Comparison of ENCODE assay signal across 21 cellular contexts in genomic region chr16:61237804-61238485, GRCh38.
DNase-seq lines count a peak whose midpoint lies in the region; ATAC-seq and TF ChIP-seq lines count a peak whose summit lies in the region.
"Had no signal": no experiment of that assay in that cellular context is flagged by ENCODE, and none has a peak within 500 bp of the region (broad histone marks: within the 10 kb centered on the region; RNA-seq: fewer than 3 reads in every experiment).

No MANE protein-coding gene starts in this region.

- H3K4me2 ChIP-seq in mesendoderm (ENCODE audit: low read length), result no peak overlapping the region

- H3K23ac ChIP-seq in mesendoderm (ENCODE audit: low read length), result no peak overlapping the region

- H3K27me3 ChIP-seq in A673 (replicated peaks; ENCODE audit: insufficient read depth, low read depth, low read length, poor library complexity) (no peaks in the 10 kb centered on the region), mesendoderm (ENCODE audit: insufficient read depth, low read length, poor library complexity) (no peaks in the 10 kb centered on the region), ovary (no peaks in the 10 kb centered on the region)
- H3K27me3 ChIP-seq: SJSA1 had no signal

- DNase-seq in A673 (ENCODE audit: low spot score) (peak; percentile 64), NCI-H146 (lab: John Stamatoyannopoulos, UW) (peak; percentile 29), astrocyte of the hippocampus (ENCODE audit: low read depth, low spot score) (peak; percentile 4), mesendoderm (peak; percentile 9), ovary (no peak), NCI-H1436 treated with DMSO at 0.1 percent for 48 hours (lab: John Stamatoyannopoulos, UW) (no peak), progenitor cell of endocrine pancreas (ENCODE audit: low spot score, unreplicated experiment) (no peak)
- DNase-seq: DMS53, GF-D8, H7, MV-4-11, NCI-H1930, NCI-H226, NCI-H510A treated with DMSO at 0.1 percent for 48 hours, T-helper 1 cell had no signal

- no peak overlapping the region for H2BK5ac ChIP-seq in mesendoderm (ENCODE audit: low read length)

- no peaks in the 10 kb centered on the region for H3K4me1 Mint-ChIP-seq in progenitor cell of endocrine pancreas (ENCODE audit: low read depth)
- H3K4me1 Mint-ChIP-seq: IgD-negative memory B cell had no signal

- H3K9ac ChIP-seq in mesendoderm (ENCODE audit: low read length), result no peak overlapping the region

- TF ChIP-seq CTCF in A673 (conservative IDR thresholded peaks at IDR 0.05; ENCODE audit: low read depth, low read length) (no peak), ovary (IDR thresholded peaks at IDR 0.05) (no peak), progenitor cell of endocrine pancreas (IDR thresholded peaks at IDR 0.05; ENCODE audit: unreplicated experiment) (no peak)

- H3K4me3 ChIP-seq in A673 (ENCODE audit: low read depth, low read length, poor library complexity, severe bottlenecking) (no peak overlapping the region), mesendoderm (ENCODE audit: low read length) (no peak overlapping the region), ovary (no peak overlapping the region)
- H3K4me3 ChIP-seq: SJSA1 had no signal

- no peaks in the 10 kb centered on the region for H3K79me1 ChIP-seq in mesendoderm (ENCODE audit: low read length)

- ATAC-seq in GM21447 (IDR thresholded peaks at IDR 0.05; ENCODE audit: unreplicated experiment), result no peak
- ATAC-seq: Right ventricle myocardium inferior had no signal

- BruUV-seq in A673 (replicated peaks; lab: Mats Ljungman, UMichigan), result no TSS peak

- no peak overlapping the region for H4K5ac ChIP-seq in mesendoderm (ENCODE audit: low read length)

- no peak overlapping the region for H3K27ac Mint-ChIP-seq in progenitor cell of endocrine pancreas
- H3K27ac Mint-ChIP-seq: IgD-negative memory B cell had no signal

- H3K4ac ChIP-seq in mesendoderm (ENCODE audit: low read depth, low read length), result no peak overlapping the region

- H3K79me2 ChIP-seq in mesendoderm (ENCODE audit: control insufficient read depth, insufficient read depth, low read length), result no peaks in the 10 kb centered on the region

- H3K27ac ChIP-seq in A673 (ENCODE audit: low read depth, low read length, poor library complexity, severe bottlenecking), result peak overlapping the region; percentile 38
- no peak overlapping the region for H3K27ac ChIP-seq in mesendoderm (ENCODE audit: low read depth, low read length)
- H3K27ac ChIP-seq in ovary, result no peak overlapping the region
- H3K27ac ChIP-seq: 22Rv1, C4-2B, SJSA1 had no signal

- H2BK15ac ChIP-seq in mesendoderm (replicated peaks; ENCODE audit: low read depth), result no peak overlapping the region

- H3K4me1 ChIP-seq in A673 (ENCODE audit: insufficient read depth, low read length, poor library complexity, severe bottlenecking) (peaks cover 39% of the 10 kb centered on the region), mesendoderm (ENCODE audit: control insufficient read depth, low read depth, low read length) (no peaks in the 10 kb centered on the region), ovary (ENCODE audit: insufficient read depth) (no peaks in the 10 kb centered on the region)
- H3K4me1 ChIP-seq: SJSA1 had no signal

- H3K18ac ChIP-seq in mesendoderm (ENCODE audit: low read length), result no peak overlapping the region

- no peak overlapping the region for H3K4me3 Mint-ChIP-seq in progenitor cell of endocrine pancreas (ENCODE audit: low read depth)
- H3K4me3 Mint-ChIP-seq: IgD-negative memory B cell had no signal

- no peak for TF ChIP-seq EP300 in ovary (IDR thresholded peaks at IDR 0.05)

- H3K36me3 ChIP-seq in A673 (ENCODE audit: insufficient read depth, low read length, poor library complexity, severe bottlenecking), result no peaks in the 10 kb centered on the region
- no peaks in the 10 kb centered on the region for H3K36me3 ChIP-seq in mesendoderm (ENCODE audit: control insufficient read depth, insufficient read depth, low read length)
- H3K36me3 ChIP-seq in ovary, result no peaks in the 10 kb centered on the region
- H3K36me3 ChIP-seq: SJSA1 had no signal

- CTCF ChIA-PET in A673 (lab: Charles Lee), result no interaction called here

- no peak overlapping the region for H2BK120ac ChIP-seq in mesendoderm (ENCODE audit: low read depth, low read length)

- POLR2A ChIA-PET in A673 (lab: Charles Lee; ENCODE audit: low non-redundant PET), result no interaction called here

- no peak for TF ChIP-seq POLR2A in ovary (IDR thresholded peaks at IDR 0.05)

- no peaks in the 10 kb centered on the region for H3K9me3 Mint-ChIP-seq in progenitor cell of endocrine pancreas (ENCODE audit: low read depth)

- no peaks in the 10 kb centered on the region for H3K27me3 Mint-ChIP-seq in progenitor cell of endocrine pancreas
- H3K27me3 Mint-ChIP-seq: IgD-negative memory B cell had no signal

- H3K9me3 ChIP-seq in A673 (ENCODE audit: low read depth, low read length, poor library complexity, severe bottlenecking), result no peaks in the 10 kb centered on the region
- no peaks in the 10 kb centered on the region for H3K9me3 ChIP-seq in ovary

- H2AK5ac ChIP-seq in mesendoderm (ENCODE audit: low read length), result no peak overlapping the region

- intact Hi-C loops in A673 (cut with micrococcal nuclease; ENCODE audit: unreplicated experiment), result no loop called here
- intact Hi-C loops in ovary (cut with DNase I), result no loop called here

- no peak overlapping the region for H3K56ac ChIP-seq in mesendoderm (ENCODE audit: low read length)

- WGBS in mesendoderm (ENCODE audit: extremely low coverage, insufficient coverage, low lambda C conversion rate), result no CpG with 5 or more reads among the region's 10 CpGs
- WGBS in ovary, 3 donors, result 70 to 72% (median 71%) methylated on average over 10 of the region's 10 CpGs

- no peak overlapping the region for H4K8ac ChIP-seq in mesendoderm (ENCODE audit: low read depth, low read length)

- H3K36me3 Mint-ChIP-seq in progenitor cell of endocrine pancreas (ENCODE audit: insufficient read depth), result no peaks in the 10 kb centered on the region
- H3K36me3 Mint-ChIP-seq: IgD-negative memory B cell had no signal

Comparison
In these comparisons a context has a peak if more than half of its experiments do, and no peak if none do; other contexts are left out.
1. DNase-seq: peak in A673 (single experiment), NCI-H146 (single experiment), astrocyte of the hippocampus (single experiment) and mesendoderm (single experiment); none in ovary (0 of 5), NCI-H1436 treated with DMSO at 0.1 percent for 48 hours (single experiment) and progenitor cell of endocrine pancreas (single experiment).